In genomic region chr11:121451178-121451981, GRCh38 we compare ENCODE assay signal across 8 cellular contexts. TPM values are rescaled to one million over a fixed set of nuclear protein-coding genes. Genes with fewer than 3 reads are reported as not detected.
DNase-seq lines count a peak whose midpoint lies in the region; ATAC-seq and TF ChIP-seq lines count a peak whose summit lies in the region.

No MANE protein-coding gene starts in this region.

- no peaks in the 10 kb centered on the region for H3K36me3 ChIP-seq in Peyer's patch

- no peaks in the 10 kb centered on the region for H3K9me3 ChIP-seq in Peyer's patch

- peaks cover 93% of the 10 kb centered on the region for H3K4me1 Mint-ChIP-seq in dendritic cell treated with granulocyte-macrophage colony-stimulating factor and Interleukin-4, amounts not matched to agents 40 ng/mL and 50 ng/mL, for 4 days (ENCODE audit: low read depth)
- peaks cover 75 to 76% of the 10 kb centered on the region in 2 donors for H3K4me1 Mint-ChIP-seq in natural killer cell treated with Interleukin-12 subunit alpha and Interleukin-12 subunit beta and Interleukin-15 and Interleukin-18, amount 100 ng/mL, for 72 hours (ENCODE audit: low read depth in 2 of 2)

- H3K27me3 Mint-ChIP-seq in dendritic cell treated with granulocyte-macrophage colony-stimulating factor and Interleukin-4, amounts not matched to agents 40 ng/mL and 50 ng/mL, for 4 days = no peaks in the 10 kb centered on the region
- H3K27me3 Mint-ChIP-seq in natural killer cell treated with Interleukin-12 subunit alpha and Interleukin-12 subunit beta and Interleukin-15 and Interleukin-18, amount 100 ng/mL, for 72 hours = no peaks in the 10 kb centered on the region

- DNase-seq in activated gamma-delta T cell treated with Interleukin-2 at 50 U/mL for 16 hours (peak; percentile 56), activated gamma-delta T cell (lab: John Stamatoyannopoulos, UW) (no peak), Peyer's patch (peak; percentile 43 to 89 (median 88)), GM19238 (ENCODE audit: insufficient read length, low spot score) (no peak), NCI-H510A treated with DMSO at 0.1 percent for 48 hours (lab: John Stamatoyannopoulos, UW) (no peak), EL (no peak)
- DNase-seq in natural killer cell treated with Interleukin-12 subunit alpha and Interleukin-12 subunit beta and Interleukin-15 and Interleukin-18, amount 100 ng/mL, for 72 hours (ENCODE audit: low spot score) = no peak

- H3K27ac ChIP-seq in Peyer's patch = peak overlapping the region; percentile 83 to 97 (median 88)

- H3K36me3 Mint-ChIP-seq in dendritic cell treated with granulocyte-macrophage colony-stimulating factor and Interleukin-4, amounts not matched to agents 40 ng/mL and 50 ng/mL, for 4 days (ENCODE audit: low read depth) = peaks cover 5% of the 10 kb centered on the region
- H3K36me3 Mint-ChIP-seq in natural killer cell treated with Interleukin-12 subunit alpha and Interleukin-12 subunit beta and Interleukin-15 and Interleukin-18, amount 100 ng/mL, for 72 hours = no peaks in the 10 kb centered on the region

- peak overlapping the region; percentile 59 to 79 (median 70) for H3K4me3 ChIP-seq in Peyer's patch

- TF ChIP-seq POLR2A in Peyer's patch (IDR thresholded peaks at IDR 0.05) = peak; percentile 22 to 69

- intact Hi-C loops in dendritic cell treated with granulocyte-macrophage colony-stimulating factor and Interleukin-4, amounts not matched to agents 40 ng/mL and 50 ng/mL, for 4 days (cut with micrococcal nuclease) = loop anchor here (5.0 to 10.0 kb wide), 2 partner anchors 34 to 123 kb away; no protein-coding TSS in a partner anchor

- H3K4me3 Mint-ChIP-seq in dendritic cell treated with granulocyte-macrophage colony-stimulating factor and Interleukin-4, amounts not matched to agents 40 ng/mL and 50 ng/mL, for 4 days = peak overlapping the region; percentile 80
- peak overlapping the region; percentile 84 for H3K4me3 Mint-ChIP-seq in natural killer cell treated with Interleukin-12 subunit alpha and Interleukin-12 subunit beta and Interleukin-15 and Interleukin-18, amount 100 ng/mL, for 72 hours

- peak; percentile 0 to 11 for ATAC-seq in natural killer cell treated with Interleukin-12 subunit alpha and Interleukin-12 subunit beta and Interleukin-15 and Interleukin-18, amount 100 ng/mL, for 72 hours

- TF ChIP-seq CTCF in Peyer's patch (IDR thresholded peaks at IDR 0.05) = no peak

- no peaks in the 10 kb centered on the region for H3K27me3 ChIP-seq in Peyer's patch

- peak overlapping the region; percentile 81 for H3K27ac Mint-ChIP-seq in dendritic cell treated with granulocyte-macrophage colony-stimulating factor and Interleukin-4, amounts not matched to agents 40 ng/mL and 50 ng/mL, for 4 days
- H3K27ac Mint-ChIP-seq in natural killer cell treated with Interleukin-12 subunit alpha and Interleukin-12 subunit beta and Interleukin-15 and Interleukin-18, amount 100 ng/mL, for 72 hours = peak overlapping the region; percentile 84 to 88

- H3K4me1 ChIP-seq in Peyer's patch = peaks cover 0 to 16% (median 9%) of the 10 kb centered on the region in 4 donors

- H3K9me3 Mint-ChIP-seq in dendritic cell treated with granulocyte-macrophage colony-stimulating factor and Interleukin-4, amounts not matched to agents 40 ng/mL and 50 ng/mL, for 4 days = no peaks in the 10 kb centered on the region
- H3K9me3 Mint-ChIP-seq in natural killer cell treated with Interleukin-12 subunit alpha and Interleukin-12 subunit beta and Interleukin-15 and Interleukin-18, amount 100 ng/mL, for 72 hours = no peaks in the 10 kb centered on the region

RNA-seq across cellular contexts. Expression of gene SORL1, which starts 0.7 kb away (rescaled TPM):
- 100 to 1,000 TPM in 3 of 4 donors, 10 to 100 TPM in 1; 52.0 to 282 (median 191) TPM for total RNA-seq in Peyer's patch
- 10 to 100 TPM; 26.8 to 45.5 TPM for total RNA-seq in natural killer cell treated with Interleukin-12 subunit alpha and Interleukin-12 subunit beta and Interleukin-15 and Interleukin-18, amount 100 ng/mL, for 72 hours

Comparison
In these comparisons a context has a peak if more than half of its experiments do, and no peak if none do; other contexts are left out.
1. DNase-seq: peak in activated gamma-delta T cell treated with Interleukin-2 at 50 U/mL for 16 hours (single experiment) and Peyer's patch (3 of 3); none in activated gamma-delta T cell (single experiment), natural killer cell treated with Interleukin-12 subunit alpha and Interleukin-12 subunit beta and Interleukin-15 and Interleukin-18, amount 100 ng/mL, for 72 hours (single experiment), GM19238 (single experiment), NCI-H510A treated with DMSO at 0.1 percent for 48 hours (single experiment) and EL (single experiment).